In the genomic region with DNA sequence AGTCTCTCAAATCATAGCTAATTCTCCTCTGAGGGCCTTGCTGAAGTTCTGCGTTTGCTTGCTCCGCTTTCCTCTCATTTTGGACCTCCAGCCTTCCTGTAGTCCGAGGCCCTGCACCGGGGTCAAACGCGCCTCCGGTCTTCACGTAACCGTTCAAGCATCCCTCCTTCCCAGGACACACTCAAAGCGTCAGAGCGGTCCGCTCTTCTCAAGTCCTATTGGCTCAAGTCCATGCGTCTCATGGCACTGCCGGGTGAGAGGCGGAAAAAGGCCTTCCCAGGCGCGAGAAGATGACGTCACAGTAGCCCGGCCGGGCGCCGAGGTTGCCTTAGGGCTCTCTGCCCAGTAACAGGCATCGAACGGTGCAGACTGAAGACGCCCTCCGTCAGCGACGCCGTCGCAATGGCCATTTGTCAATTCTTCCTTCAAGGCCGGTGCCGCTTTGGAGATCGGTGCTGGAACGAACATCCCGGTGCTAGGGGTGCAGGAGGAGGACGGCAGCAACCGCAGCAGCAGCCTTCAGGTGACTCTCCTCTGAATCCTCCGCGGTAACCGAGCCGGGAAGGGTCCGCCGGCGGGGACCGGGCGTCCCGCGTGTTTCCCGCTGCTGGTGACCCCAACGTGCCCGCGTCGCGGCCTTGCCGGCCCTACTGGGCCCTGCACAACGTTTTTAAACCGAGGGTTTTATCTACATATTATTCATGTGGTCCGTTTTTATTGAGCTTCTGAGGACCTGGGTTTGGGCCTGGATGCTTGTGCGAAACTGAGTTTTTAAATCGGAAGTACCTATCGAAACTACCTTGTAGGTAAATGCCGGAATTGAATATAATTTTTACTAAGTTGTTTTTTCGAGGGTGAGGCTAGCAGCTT, we compare ENCODE assay signal across 8 cellular contexts. TPM values are rescaled to one million over a fixed set of nuclear protein-coding genes. Genes with fewer than 3 reads are reported as not detected.
DNase-seq lines count a peak whose midpoint lies in the region; TF ChIP-seq lines count a peak whose summit lies in the region.

A gene with protein sequence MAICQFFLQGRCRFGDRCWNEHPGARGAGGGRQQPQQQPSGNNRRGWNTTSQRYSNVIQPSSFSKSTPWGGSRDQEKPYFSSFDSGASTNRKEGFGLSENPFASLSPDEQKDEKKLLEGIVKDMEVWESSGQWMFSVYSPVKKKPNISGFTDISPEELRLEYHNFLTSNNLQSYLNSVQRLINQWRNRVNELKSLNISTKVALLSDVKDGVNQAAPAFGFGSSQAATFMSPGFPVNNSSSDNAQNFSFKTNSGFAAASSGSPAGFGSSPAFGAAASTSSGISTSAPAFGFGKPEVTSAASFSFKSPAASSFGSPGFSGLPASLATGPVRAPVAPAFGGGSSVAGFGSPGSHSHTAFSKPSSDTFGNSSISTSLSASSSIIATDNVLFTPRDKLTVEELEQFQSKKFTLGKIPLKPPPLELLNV (plus strand): TSS at position 365 of the 870 bp plus-strand sequence. CDS start 38 bp downstream, at position 403.

- no peaks in the 10 kb centered on the region for H3K9me3 ChIP-seq in effector memory CD4-positive, alpha-beta T cell (ENCODE audit: control insufficient read depth, low read length)

- no peaks in the 10 kb centered on the region for H3K27me3 ChIP-seq in effector memory CD4-positive, alpha-beta T cell (replicated peaks; ENCODE audit: control insufficient read depth, insufficient read depth, low read length, poor library complexity, severe bottlenecking)

- H3K4me3 ChIP-seq in effector memory CD4-positive, alpha-beta T cell (ENCODE audit: insufficient read depth, low read depth, low read length, poor library complexity, severe bottlenecking), result peak within 1 kb of the TSS; percentile 80

- CTCF ChIA-PET in activated CD8-positive, alpha-beta memory T cell treated with anti-CD3 and anti-CD28 coated beads for 36 hours (lab: Charles Lee), result interaction anchor here (0.7 to 1.3 kb wide), 2 partner anchors 72 to 96 kb away, joined by 3 to 6 read pairs; no protein-coding TSS in a partner anchor

- H3K36me3 ChIP-seq in effector memory CD4-positive, alpha-beta T cell (ENCODE audit: control insufficient read depth, insufficient read depth, low read length), result peaks cover 1% of the 10 kb centered on the region

- POLR2A ChIA-PET in activated CD8-positive, alpha-beta memory T cell treated with anti-CD3 and anti-CD28 coated beads for 36 hours (lab: Charles Lee), result interaction anchor here (0.5 to 2.1 kb wide), 5 partner anchors 11 to 356 kb away, joined by 3 to 16 read pairs (median 4); a partner anchor contains a TSS

- H3K4me1 ChIP-seq in effector memory CD4-positive, alpha-beta T cell (ENCODE audit: control insufficient read depth, insufficient read depth, low read length, poor library complexity, severe bottlenecking), result peaks cover 8% of the 10 kb centered on the region

- DNase-seq in CMK (ENCODE audit: low read depth), result peak; percentile 90
- DNase-seq in GM20000 (ENCODE audit: low spot score), result peak; percentile 94
- peak; percentile 100 for DNase-seq in HT-29 (ENCODE audit: low spot score)
- DNase-seq in NOMO-1 (lab: John Stamatoyannopoulos, UW; ENCODE audit: unreplicated experiment in 2 of 2), result peak; percentile 98
- peak; percentile 93 for DNase-seq in effector memory CD4-positive, alpha-beta T cell
- DNase-seq in lung microvascular endothelial cell (ENCODE audit: low read depth in 2 of 2), result peak; percentile 96 to 99
- peak; percentile 96 for DNase-seq in stimulated activated CD4-positive, alpha-beta T cell treated with anti-CD3 and anti-CD28 coated beads, TNF-alpha, amount 100 ng/mL, for 48 hours (ENCODE audit: low read depth in 3 of 3)

- H3K27ac ChIP-seq in effector memory CD4-positive, alpha-beta T cell (ENCODE audit: insufficient read depth, low read length, poor library complexity, severe bottlenecking), result peak within 1 kb of the TSS; percentile 78

- TF ChIP-seq CTCF in GM20000 (IDR thresholded peaks at IDR 0.05; ENCODE audit: extremely low read depth, missing control alignments), result no peak

RNA-seq across cellular contexts. Expression of the gene that starts here (rescaled TPM):
- 66.8 and 97.7 TPM in 2 replicates for total RNA-seq in HT-29 (2014; rRNA removed; shearing (Covaris generic))
- 10 to 100 TPM; 43.7 to 45.4 TPM for total RNA-seq in activated CD8-positive, alpha-beta memory T cell treated with anti-CD3 and anti-CD28 coated beads for 36 hours
- 19.2 and 25.0 TPM in 2 replicates for total RNA-seq in lung microvascular endothelial cell

Comparison
In these comparisons a context has a peak if more than half of its experiments do, and no peak if none do; other contexts are left out.
1. Peak in every context shown above with its lines: DNase-seq, H3K4me3 ChIP-seq and H3K27ac ChIP-seq.